In the genomic region with DNA sequence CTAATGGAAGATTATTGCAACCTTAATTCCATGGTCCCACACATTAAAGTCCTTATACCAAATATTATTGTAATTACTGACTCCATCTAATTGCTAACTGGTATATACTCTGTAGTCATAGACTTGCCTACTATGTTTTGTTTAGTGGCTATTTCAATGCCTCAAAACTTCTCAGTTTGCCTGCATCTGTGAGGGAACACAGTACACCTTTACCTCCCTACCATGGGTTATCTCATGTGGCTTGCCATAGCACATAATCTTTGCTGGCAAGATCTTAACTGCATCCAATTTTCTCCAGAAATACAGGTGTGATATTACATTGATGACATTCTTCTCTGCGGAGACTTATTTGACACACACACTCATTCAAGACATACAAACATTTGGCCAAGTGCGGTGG, we compare ENCODE assay signal across 35 cellular contexts.
"Had no signal": no experiment of that assay in that cellular context is flagged by ENCODE, and none has a peak within 500 bp of the region (broad histone marks: within the 10 kb centered on the region; RNA-seq: fewer than 3 reads in every experiment).

No MANE protein-coding gene starts in this region.

- H3K36me3 ChIP-seq: MG63 had no signal

- DNase-seq: Karpas-422, Kasumi-1, MG63, MM.1S, MV-4-11, NCI-H1048, NCI-H1092, NCI-H1092 treated with DMSO at 0.1 percent for 48 hours, NCI-H1105, NCI-H1105 treated with DMSO at 0.1 percent for 48 hours, NCI-H1417, NCI-H1417 treated with DMSO at 0.1 percent for 48 hours, NCI-H1436, NCI-H1436 treated with DMSO at 0.1 percent for 48 hours, NCI-H146, NCI-H1694, NCI-H1694 treated with DMSO at 0.1 percent for 48 hours, NCI-H187, NCI-H187 treated with DMSO at 0.1 percent for 48 hours, NCI-H1930, NCI-H2029, NCI-H2029 treated with DMSO at 0.1 percent for 48 hours, NCI-H2081, NCI-H2081 treated with DMSO at 0.1 percent for 48 hours, NCI-H2107, NCI-H2171, NCI-H2171 treated with DMSO at 0.1 percent for 48 hours, NCI-H2227 treated with DMSO at 0.1 percent for 48 hours, NCI-H226, NCI-H345, NCI-H446, NCI-H446 treated with DMSO at 0.1 percent for 48 hours, NCI-H510A, NCI-H510A treated with DMSO at 0.1 percent for 48 hours, NCI-H524 had no signal

- H3K9me3 ChIP-seq: MG63 had no signal

- H3K4me3 ChIP-seq: MG63 had no signal
